In genomic region chr2:63124209-63124608, GRCh38 we compare ENCODE assay signal across 11 cellular contexts.
DNase-seq lines count a peak whose midpoint lies in the region; ATAC-seq and TF ChIP-seq lines count a peak whose summit lies in the region.
"Had no signal": no experiment of that assay in that cellular context is flagged by ENCODE, and none has a peak within 500 bp of the region (broad histone marks: within the 10 kb centered on the region; RNA-seq: fewer than 3 reads in every experiment).

No MANE protein-coding gene starts in this region.

- peak overlapping the region; percentile 57 for H3K4me2 ChIP-seq in mammary epithelial cell (ENCODE audit: insufficient read depth, low read depth, low read length)

- intact Hi-C loops in mammary epithelial cell (cut with micrococcal nuclease) = no loop called here

- H3K9me3 ChIP-seq in mammary epithelial cell (replicated peaks; ENCODE audit: insufficient read depth, low read length) = no peaks in the 10 kb centered on the region

- no peak overlapping the region for H3K9ac ChIP-seq in mammary epithelial cell (ENCODE audit: insufficient read depth, low read length)

- H3K4me3 ChIP-seq in mammary epithelial cell (replicated peaks in 1 of 3; ENCODE audit: insufficient read depth in 1 of 3, low read depth in 2 of 3, low read length in 3 of 3) = no peak overlapping the region

- H3K27me3 ChIP-seq in mammary epithelial cell (ENCODE audit: insufficient read depth, low read length) = no peaks in the 10 kb centered on the region

- dilution Hi-C loops in mammary epithelial cell (cut with HindIII; ENCODE audit: low sequenced_read_pairs) = no loop called here

- in situ Hi-C loops in GM13977 (cut with MboI; ENCODE audit: low pct_unique_long_range_greater_than_20kb, low sequenced_read_pairs, unreplicated experiment) (no loop called here), mammary epithelial cell (cut with MboI; ENCODE audit: low sequenced_read_pairs in 2 of 2) (no loop called here)

- no peaks in the 10 kb centered on the region for H3K36me3 ChIP-seq in mammary epithelial cell (ENCODE audit: insufficient read depth, low read length)

- no peaks in the 10 kb centered on the region for H4K20me1 ChIP-seq in mammary epithelial cell (ENCODE audit: insufficient read depth, low read length)

- peaks cover 4% of the 10 kb centered on the region for H3K4me1 ChIP-seq in mammary epithelial cell (ENCODE audit: insufficient read depth, low read length)

- peak overlapping the region; percentile 69 for H2AFZ ChIP-seq in mammary epithelial cell (ENCODE audit: low read depth, low read length)

- no TSS peak for BruUV-seq in mammary epithelial cell (replicated peaks; lab: Mats Ljungman, UMichigan)

- DNase-seq in GM13977 (ENCODE audit: low spot score) = peak; percentile 52
- peak; percentile 80 for DNase-seq in mammary epithelial cell
- no peak for DNase-seq in NCI-H2196 treated with DMSO at 0.1 percent for 48 hours (lab: John Stamatoyannopoulos, UW; ENCODE audit: unreplicated experiment)
- no peak for DNase-seq in stimulated activated CD4-positive, alpha-beta T cell treated with anti-CD3 and anti-CD28 coated beads, Interleukin-4, amount 100 ng/mL, for 1 hour
- DNase-seq in NCI-H82 treated with DMSO at 0.1 percent for 48 hours (lab: John Stamatoyannopoulos, UW; ENCODE audit: unreplicated experiment) = no peak
- DNase-seq: NCI-H774; stimulated activated naive CD8-positive, alpha-beta T cell treated with anti-CD3 and anti-CD28 coated beads, Interleukin-15, Interleukin-2, amounts not matched to agents 100 U/mL and 50 U/mL, for 24 hours; T-cell had no signal

- no peak overlapping the region for H3K27ac ChIP-seq in mammary epithelial cell (ENCODE audit: insufficient read depth, low read depth, low read length)

- no peak for TF ChIP-seq CTCF in GM13977 (IDR thresholded peaks at IDR 0.05; ENCODE audit: extremely low read depth, insufficient read depth, missing control alignments)
- TF ChIP-seq CTCF in mammary epithelial cell (conservative IDR thresholded peaks at IDR 0.05 in 1 of 2, IDR thresholded peaks at IDR 0.05 in 1 of 2; ENCODE audit: extremely low read depth in 1 of 2, insufficient read depth in 1 of 2, low read depth in 1 of 2, low read length in 2 of 2) = no peak

- ATAC-seq in GM21515 (IDR thresholded peaks at IDR 0.05; ENCODE audit: unreplicated experiment) (peak; percentile 69), HG03432 (IDR thresholded peaks at IDR 0.05; ENCODE audit: unreplicated experiment) (peak; percentile 78), GM18873 (IDR thresholded peaks at IDR 0.05; ENCODE audit: low FRiP score, unreplicated experiment) (no peak)
- ATAC-seq: stimulated activated naive CD8-positive, alpha-beta T cell treated with anti-CD3 and anti-CD28 coated beads, Interleukin-15, Interleukin-2, amounts not matched to agents 100 U/mL and 50 U/mL, for 24 hours; T-cell had no signal

- CTCF ChIA-PET in mammary epithelial cell (lab: Charles Lee; ENCODE audit: low non-redundant PET) = interaction anchor here (0.5 kb wide), 1 partner anchor 46 kb away, joined by 3 read pairs; no protein-coding TSS in a partner anchor

- whole genome bisulfite sequencing in mammary epithelial cell (ENCODE audit: low coverage, missing lambda C conversion rate) = 14% methylated on average over 2 of the region's 2 CpGs

- H3K79me2 ChIP-seq in mammary epithelial cell (ENCODE audit: insufficient read depth, low read length) = no peaks in the 10 kb centered on the region

Comparison
In these comparisons a context has a peak if more than half of its experiments do, and no peak if none do; other contexts are left out.
1. DNase-seq: peak in GM13977 (single experiment) and mammary epithelial cell (single experiment); none in NCI-H2196 treated with DMSO at 0.1 percent for 48 hours (single experiment), stimulated activated CD4-positive, alpha-beta T cell treated with anti-CD3 and anti-CD28 coated beads, Interleukin-4, amount 100 ng/mL, for 1 hour (single experiment) and NCI-H82 treated with DMSO at 0.1 percent for 48 hours (single experiment).